Comparison of ENCODE assay signal across 16 cellular contexts in genomic region chr22:43005106-43005505, GRCh38. TPM values are rescaled to one million over a fixed set of nuclear protein-coding genes. Genes with fewer than 3 reads are reported as not detected.
DNase-seq lines count a peak whose midpoint lies in the region; ATAC-seq and TF ChIP-seq lines count a peak whose summit lies in the region.
"Had no signal": no experiment of that assay in that cellular context is flagged by ENCODE, and none has a peak within 500 bp of the region (broad histone marks: within the 10 kb centered on the region; RNA-seq: fewer than 3 reads in every experiment).

No MANE protein-coding gene starts in this region.

- peaks cover 100% of the 10 kb centered on the region for H3K79me2 ChIP-seq in GM23338 (replicated peaks; ENCODE audit: insufficient read depth)

- ATAC-seq in CD4-positive, alpha-beta T cell (ENCODE audit: poor library complexity): no peak
- ATAC-seq in GM23338 (no peak), memory B cell (ENCODE audit: low read depth) (no peak), left lobe of liver (no peak), HG03378 (IDR thresholded peaks at IDR 0.05; ENCODE audit: unreplicated experiment) (no peak), HG02970 (IDR thresholded peaks at IDR 0.05; ENCODE audit: low FRiP score, unreplicated experiment) (no peak)
- no peak for ATAC-seq in activated naive CD8-positive, alpha-beta T cell treated with anti-CD3 and anti-CD28 coated beads, Interleukin-2, amount 50 U/mL, for 24 hours
- ATAC-seq: K562 had no signal

- no peak for TF ChIP-seq CTCF in CD4-positive, alpha-beta T cell (IDR thresholded peaks at IDR 0.05)
- TF ChIP-seq CTCF in GM23338 (conservative IDR thresholded peaks at IDR 0.05; ENCODE audit: low read depth in 2 of 2): no peak

- 0 out of 2 replicates have a peak, but pooled peaks cover 7% of the 10 kb centered on the region for H3F3A ChIP-seq in GM23338 (replicated peaks; ENCODE audit: low read depth)

- H3K4me3 ChIP-seq in GM23338: no peak overlapping the region
- H3K4me3 ChIP-seq: K562, right atrium auricular region had no signal

- H3K36me3 ChIP-seq in GM23338 (ENCODE audit: insufficient read depth): no peaks in the 10 kb centered on the region
- H3K36me3 ChIP-seq: right atrium auricular region had no signal

- peaks cover 81% of the 10 kb centered on the region for H4K20me1 ChIP-seq in GM23338 (replicated peaks; ENCODE audit: insufficient read depth)

- peaks cover 64% of the 10 kb centered on the region for H3K4me1 ChIP-seq in GM23338 (ENCODE audit: insufficient read depth)

- intact Hi-C loops in CD4-positive, alpha-beta T cell (cut with DNase I, micrococcal nuclease): no loop called here

- H3K27ac ChIP-seq in CD4-positive, alpha-beta T cell (ENCODE audit: low read depth, low read length): no peak overlapping the region
- 0 out of 2 replicates have a peak overlapping the region, but pooled peaks have one; percentile 63 for H3K27ac ChIP-seq in GM23338 (ENCODE audit: low read depth)
- H3K27ac ChIP-seq: C4-2B, right atrium auricular region had no signal

- no peaks in the 10 kb centered on the region for H3K9me2 ChIP-seq in GM23338 (ENCODE audit: insufficient read depth)

- no peak overlapping the region for H3K4me2 ChIP-seq in GM23338

- no peak overlapping the region for H2AFZ ChIP-seq in GM23338

- no peaks in the 10 kb centered on the region for H3K9me3 Mint-ChIP-seq in CD4-positive, alpha-beta T cell
- H3K9me3 Mint-ChIP-seq in GM23338 (no peaks in the 10 kb centered on the region), memory B cell (no peaks in the 10 kb centered on the region)
- no peaks in the 10 kb centered on the region for H3K9me3 Mint-ChIP-seq in activated naive CD8-positive, alpha-beta T cell treated with anti-CD3 and anti-CD28 coated beads, Interleukin-2, amount 50 U/mL, for 24 hours
- H3K9me3 Mint-ChIP-seq: activated naive CD8-positive, alpha-beta T cell treated with anti-CD3 and anti-CD28 coated beads, Interleukin-2, amount 10 ng/mL, durations not matched to agents 7 days and 5 days; activated T-cell treated with anti-CD3 and anti-CD28 coated beads, Interleukin-2, amount 50 U/mL, for 24 hours had no signal

- no peak overlapping the region for H3K4me3 Mint-ChIP-seq in CD4-positive, alpha-beta T cell
- H3K4me3 Mint-ChIP-seq in GM23338: no peak overlapping the region
- H3K4me3 Mint-ChIP-seq in activated naive CD8-positive, alpha-beta T cell treated with anti-CD3 and anti-CD28 coated beads, Interleukin-2, amount 50 U/mL, for 24 hours: no peak overlapping the region
- H3K4me3 Mint-ChIP-seq in memory B cell: no peak overlapping the region
- H3K4me3 Mint-ChIP-seq: activated T-cell treated with anti-CD3 and anti-CD28 coated beads, Interleukin-2, amount 50 U/mL, for 24 hours had no signal

- peaks cover 85% of the 10 kb centered on the region for H3K4me1 Mint-ChIP-seq in CD4-positive, alpha-beta T cell (ENCODE audit: low read depth)
- peaks cover 69% of the 10 kb centered on the region for H3K4me1 Mint-ChIP-seq in GM23338
- H3K4me1 Mint-ChIP-seq in activated naive CD8-positive, alpha-beta T cell treated with anti-CD3 and anti-CD28 coated beads, Interleukin-2, amount 50 U/mL, for 24 hours: peaks cover 81% of the 10 kb centered on the region
- peaks cover 46% of the 10 kb centered on the region for H3K4me1 Mint-ChIP-seq in memory B cell

- H3K27me3 ChIP-seq in CD4-positive, alpha-beta T cell (ENCODE audit: control insufficient read depth, insufficient read depth, low read length): no peaks in the 10 kb centered on the region
- H3K27me3 ChIP-seq in GM23338 (ENCODE audit: insufficient read depth): no peaks in the 10 kb centered on the region
- H3K27me3 ChIP-seq: right atrium auricular region had no signal

- CTCF ChIA-PET in CD4-positive, alpha-beta T cell (lab: Charles Lee): no interaction called here

- H3K9me3 ChIP-seq in CD4-positive, alpha-beta T cell (ENCODE audit: control insufficient read depth, low read length): no peaks in the 10 kb centered on the region
- H3K9me3 ChIP-seq: right atrium auricular region had no signal

- H3K36me3 Mint-ChIP-seq in CD4-positive, alpha-beta T cell (ENCODE audit: low read depth): no peaks in the 10 kb centered on the region
- H3K36me3 Mint-ChIP-seq in GM23338 (ENCODE audit: low read depth) (peaks cover 4% of the 10 kb centered on the region; the same call in 2 of the 3 replicates), memory B cell (peaks cover 2% of the 10 kb centered on the region)
- H3K36me3 Mint-ChIP-seq in activated naive CD8-positive, alpha-beta T cell treated with anti-CD3 and anti-CD28 coated beads, Interleukin-2, amount 50 U/mL, for 24 hours (ENCODE audit: low read depth): no peaks in the 10 kb centered on the region

- DNase-seq in CD4-positive, alpha-beta T cell: no peak
- DNase-seq in GM23338 (ENCODE audit: low spot score) (no peak), memory B cell (ENCODE audit: low spot score in 2 of 2) (no peak), left lobe of liver (ENCODE audit: low spot score) (no peak), NCI-H128 (lab: John Stamatoyannopoulos, UW; ENCODE audit: unreplicated experiment) (no peak)
- DNase-seq in activated naive CD8-positive, alpha-beta T cell treated with anti-CD3 and anti-CD28 coated beads, Interleukin-2, amount 50 U/mL, for 24 hours: no peak
- DNase-seq: activated CD4-positive, alpha-beta T cell treated with anti-CD3 and anti-CD28 coated beads, Interleukin-2, amount 50 U/mL, for 1 hour; activated naive CD8-positive, alpha-beta T cell treated with anti-CD3 and anti-CD28 coated beads, Interleukin-2, amount 10 ng/mL, durations not matched to agents 7 days and 5 days; activated T-cell treated with anti-CD3 and anti-CD28 coated beads, Interleukin-2, amount 50 U/mL, for 24 hours; NCI-H1105 treated with DMSO at 0.1 percent for 48 hours; SHP77 treated with DMSO at 0.1 percent for 48 hours had no signal

- H3K27me3 Mint-ChIP-seq in CD4-positive, alpha-beta T cell: no peaks in the 10 kb centered on the region
- H3K27me3 Mint-ChIP-seq in GM23338 (ENCODE audit: insufficient read depth, low read depth, poor library complexity): peaks cover 18% of the 10 kb centered on the region
- H3K27me3 Mint-ChIP-seq in activated naive CD8-positive, alpha-beta T cell treated with anti-CD3 and anti-CD28 coated beads, Interleukin-2, amount 50 U/mL, for 24 hours: no peaks in the 10 kb centered on the region
- H3K27me3 Mint-ChIP-seq in memory B cell: no peaks in the 10 kb centered on the region
- H3K27me3 Mint-ChIP-seq: activated naive CD8-positive, alpha-beta T cell treated with anti-CD3 and anti-CD28 coated beads, Interleukin-2, amount 10 ng/mL, durations not matched to agents 7 days and 5 days; activated T-cell treated with anti-CD3 and anti-CD28 coated beads, Interleukin-2, amount 50 U/mL, for 24 hours had no signal

- POLR2A ChIA-PET in CD4-positive, alpha-beta T cell (lab: Charles Lee): interaction anchor here (1.3 to 1.7 kb wide), 2 partner anchors 8 to 9 kb away, joined by 4 read pairs; no protein-coding TSS in a partner anchor

- peak overlapping the region; percentile 31 for H3K27ac Mint-ChIP-seq in CD4-positive, alpha-beta T cell
- peak overlapping the region; percentile 32; the same call in 1 of the 2 replicates for H3K27ac Mint-ChIP-seq in GM23338
- peak overlapping the region; percentile 63 for H3K27ac Mint-ChIP-seq in activated naive CD8-positive, alpha-beta T cell treated with anti-CD3 and anti-CD28 coated beads, Interleukin-2, amount 50 U/mL, for 24 hours
- H3K27ac Mint-ChIP-seq in memory B cell: peak overlapping the region; percentile 31
- H3K27ac Mint-ChIP-seq: activated naive CD8-positive, alpha-beta T cell treated with anti-CD3 and anti-CD28 coated beads, Interleukin-2, amount 10 ng/mL, durations not matched to agents 7 days and 5 days; activated T-cell treated with anti-CD3 and anti-CD28 coated beads, Interleukin-2, amount 50 U/mL, for 24 hours had no signal

TF ChIP-seq in GM23338, 12 proteins besides CTCF, POLR2A, EP300 and RAD21:
- TF ChIP-seq ETS1 (IDR thresholded peaks at IDR 0.05): no peak
- no peak for TF ChIP-seq NANOG (IDR thresholded peaks at IDR 0.05; ENCODE audit: borderline replicate concordance)

RNA-seq across cellular contexts. Expression of gene PACSIN2, which starts 9.8 kb away (rescaled TPM):
- 10 to 100 TPM; 23.3 to 25.5 TPM for total RNA-seq in CD4-positive, alpha-beta T cell
- 47.0 and 57.3 TPM in 2 replicates for total RNA-seq in GM23338 (2014; rRNA removed; shearing (Covaris generic))
- 23.5 and 24.6 TPM in 2 replicates for polyA plus RNA-seq in GM23338 (2016; fragmentation: Nextera tagmentation; extraction: Ambion mirVana)
- 23.8 TPM for total RNA-seq in left lobe of liver
